In the genomic region with DNA sequence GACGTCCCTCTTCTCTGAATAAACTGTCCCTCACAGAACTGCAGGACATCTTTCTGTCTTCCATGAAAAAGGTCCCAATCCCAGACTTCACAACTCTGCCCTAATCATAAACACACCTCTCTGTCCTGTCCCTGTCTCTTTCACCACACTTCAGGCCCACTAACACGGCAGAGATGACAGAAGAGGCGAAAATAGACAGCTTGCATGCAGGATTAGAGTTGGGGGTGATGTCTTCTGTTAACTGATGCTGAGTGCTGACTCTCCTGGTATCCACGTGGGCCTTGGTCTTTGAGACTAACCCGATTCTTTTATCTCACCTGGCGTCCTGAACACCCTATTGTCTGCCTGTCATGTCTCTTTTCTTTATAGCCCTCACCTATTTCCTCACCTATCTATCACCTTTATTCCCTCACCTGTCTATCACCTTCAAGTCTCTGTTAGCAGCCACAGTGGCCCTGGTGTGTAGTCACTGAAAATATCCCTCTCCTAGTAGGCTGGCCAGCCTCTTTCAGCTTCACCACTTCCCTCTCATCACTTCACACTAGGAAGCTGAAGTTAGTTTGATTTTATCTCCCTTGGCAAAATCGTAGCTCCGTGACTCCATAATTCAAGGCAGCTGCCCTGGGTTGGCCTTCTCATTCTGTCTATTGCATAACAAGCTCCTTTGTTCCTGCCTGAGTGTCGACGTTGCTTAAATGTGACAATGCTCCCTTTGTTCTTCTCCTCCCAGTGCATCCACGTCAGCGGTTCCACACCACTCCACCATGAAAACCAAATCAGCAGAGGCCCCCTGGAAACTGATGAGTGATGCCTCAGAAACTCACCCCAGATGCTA, we compare ENCODE assay signal across 11 cellular contexts. TPM values are rescaled to one million over a fixed set of nuclear protein-coding genes. Genes with fewer than 3 reads are reported as not detected.
DNase-seq lines count a peak whose midpoint lies in the region; ATAC-seq and TF ChIP-seq lines count a peak whose summit lies in the region.
"Had no signal": no experiment of that assay in that cellular context is flagged by ENCODE, and none has a peak within 500 bp of the region (broad histone marks: within the 10 kb centered on the region; RNA-seq: fewer than 3 reads in every experiment).

No MANE protein-coding gene starts in this region.

- no peak overlapping the region; the same call in 1 of the 2 replicates for H3K9ac ChIP-seq in PC-3 (ENCODE audit: low read length)

- H3K27ac ChIP-seq in PC-3 (ENCODE audit: low read length) = peak overlapping the region; percentile 47

- peaks cover 15% of the 10 kb centered on the region for H3K4me1 ChIP-seq in PC-3 (ENCODE audit: insufficient read depth, low read length)

- no peak overlapping the region for H3K4me3 Mint-ChIP-seq in effector memory CD8-positive, alpha-beta T cell
- H3K4me3 Mint-ChIP-seq: activated B cell treated with CpG ODN at 0.5 μM for 24 hours, GM23338 had no signal

- no peaks in the 10 kb centered on the region for H3K9me3 ChIP-seq in PC-3 (ENCODE audit: low read length)

- no peaks in the 10 kb centered on the region for H3K9me3 Mint-ChIP-seq in effector memory CD8-positive, alpha-beta T cell
- H3K9me3 Mint-ChIP-seq: activated B cell treated with CpG ODN at 0.5 μM for 24 hours, GM23338 had no signal

- no peaks in the 10 kb centered on the region for H3K4me1 Mint-ChIP-seq in effector memory CD8-positive, alpha-beta T cell (ENCODE audit: low read depth in 2 of 2)
- H3K4me1 Mint-ChIP-seq: activated B cell treated with CpG ODN at 0.5 μM for 24 hours had no signal

- no peak overlapping the region for H3K27ac Mint-ChIP-seq in effector memory CD8-positive, alpha-beta T cell
- H3K27ac Mint-ChIP-seq: activated B cell treated with CpG ODN at 0.5 μM for 24 hours, GM23338 had no signal

- no peaks in the 10 kb centered on the region for H3K36me3 ChIP-seq in PC-3 (ENCODE audit: low read depth, low read length)

- ATAC-seq in PC-3 (no peak; the same call in 1 of the 2 replicates), HG02840 (IDR thresholded peaks at IDR 0.05; ENCODE audit: low FRiP score, unreplicated experiment) (no peak), HG02571 (IDR thresholded peaks at IDR 0.05; ENCODE audit: unreplicated experiment) (no peak)
- ATAC-seq in effector memory CD8-positive, alpha-beta T cell (replicated peaks) = no peak
- ATAC-seq: GM23338 had no signal

- no peak overlapping the region; the same call in 1 of the 2 replicates for H3K4me2 ChIP-seq in PC-3 (ENCODE audit: low read length)
- H3K4me2 ChIP-seq: GM23338 had no signal

- H3K27me3 Mint-ChIP-seq in effector memory CD8-positive, alpha-beta T cell = peaks cover 33 to 59% of the 10 kb centered on the region in 2 donors

- H3K79me2 ChIP-seq in PC-3 (ENCODE audit: low read length) = no peaks in the 10 kb centered on the region

- no peaks in the 10 kb centered on the region for H4K20me1 ChIP-seq in PC-3 (ENCODE audit: low read length)

- no peak for TF ChIP-seq CTCF in PC-3 (conservative IDR thresholded peaks at IDR 0.05; ENCODE audit: low read depth, low read length)
- no peak for TF ChIP-seq CTCF in fibroblast of pulmonary artery (IDR thresholded peaks at IDR 0.05; ENCODE audit: low read length, missing control alignments)
- no peak for TF ChIP-seq CTCF in GM10266 (IDR thresholded peaks at IDR 0.05; ENCODE audit: control insufficient read depth, insufficient read depth, low read depth, missing control alignments)

- no TSS peak for BruUV-seq in PC-3 (replicated peaks; lab: Mats Ljungman, UMichigan)

- peak; percentile 32 for DNase-seq in GF-D8 (lab: John Stamatoyannopoulos, UW)
- DNase-seq in PC-3 = peak; percentile 71
- peak; percentile 90 for DNase-seq in fibroblast of pulmonary artery (ENCODE audit: low read depth)
- peak in 6 of 10 donors; percentile 24 to 85 (median 42) for DNase-seq in posterior cingulate gyrus
- DNase-seq in GM10266 (ENCODE audit: extremely low spot score) = no peak
- no peak for DNase-seq in effector memory CD8-positive, alpha-beta T cell
- DNase-seq: activated B cell treated with CpG ODN at 0.5 μM for 24 hours had no signal

- no peak overlapping the region for H2AFZ ChIP-seq in PC-3 (ENCODE audit: low read length)
- H2AFZ ChIP-seq: GM23338 had no signal

- H3K9me2 ChIP-seq in PC-3 (replicated peaks; ENCODE audit: low read length) = no peaks in the 10 kb centered on the region

- POLR2A ChIA-PET in PC-3 (lab: Charles Lee; ENCODE audit: unreplicated experiment) = no interaction called here

- H3F3A ChIP-seq in PC-3 (ENCODE audit: low read length, unreplicated experiment) = no peaks in the 10 kb centered on the region

- no peak overlapping the region for H3K4me3 ChIP-seq in PC-3 (ENCODE audit: low read length)
- H3K4me3 ChIP-seq in fibroblast of pulmonary artery (replicated peaks; ENCODE audit: low read depth, low read length) = no peak overlapping the region
- H3K4me3 ChIP-seq: GM23338 had no signal

- CTCF ChIA-PET in PC-3 (lab: Charles Lee) = no interaction called here

- no peaks in the 10 kb centered on the region for H3K36me3 Mint-ChIP-seq in effector memory CD8-positive, alpha-beta T cell (ENCODE audit: insufficient read depth)

- intact Hi-C loops in PC-3 (cut with micrococcal nuclease) (no loop called here), posterior cingulate gyrus (cut with DNase I) (no loop called here)

- H3K27me3 ChIP-seq in PC-3 (ENCODE audit: low read length) = peaks cover 18% of the 10 kb centered on the region

RNA-seq across cellular contexts. Expression of a gene that starts 30.6 kb away (rescaled TPM):
- total RNA-seq in PC-3 (2014; rRNA removed) = not detected in 2 replicates
- total RNA-seq: activated B cell treated with CpG ODN at 0.5 μM for 24 hours, chondrocyte had no signal

Comparison
In these comparisons a context has a peak if more than half of its experiments do, and no peak if none do; other contexts are left out.
1. DNase-seq: peak in GF-D8 (single experiment), PC-3 (single experiment), fibroblast of pulmonary artery (single experiment) and posterior cingulate gyrus (6 of 10); none in GM10266 (single experiment) and effector memory CD8-positive, alpha-beta T cell (0 of 3).